In genomic region chr1:236110137-236110536, GRCh38 we compare ENCODE assay signal across 7 cellular contexts. TPM values are rescaled to one million over a fixed set of nuclear protein-coding genes. Genes with fewer than 3 reads are reported as not detected.
"Had no signal": no experiment of that assay in that cellular context is flagged by ENCODE, and none has a peak within 500 bp of the region (broad histone marks: within the 10 kb centered on the region; RNA-seq: fewer than 3 reads in every experiment).

No MANE protein-coding gene starts in this region.

- DNase-seq: MG63; NCI-H187; NK-92 treated with Interleukin-12 subunit alpha and Interleukin-12 subunit beta, amount 100 ng/mL, for 24 hours; SK-N-SH had no signal

- H3K36me3 ChIP-seq: MG63 had no signal

- H3K27ac ChIP-seq: RWPE1 had no signal

- H3K4me3 ChIP-seq: MG63 had no signal

- H3K27me3 ChIP-seq: MG63 had no signal

- H3K9me3 ChIP-seq: MG63, SK-N-SH had no signal

RNA-seq across cellular contexts. Expression of gene NID1, which starts 45.2 kb away (rescaled TPM):
- total RNA-seq: HT-29, OCI-LY7 had no signal
